ENCODE assay signal across 1 cellular context in the genomic region with DNA sequence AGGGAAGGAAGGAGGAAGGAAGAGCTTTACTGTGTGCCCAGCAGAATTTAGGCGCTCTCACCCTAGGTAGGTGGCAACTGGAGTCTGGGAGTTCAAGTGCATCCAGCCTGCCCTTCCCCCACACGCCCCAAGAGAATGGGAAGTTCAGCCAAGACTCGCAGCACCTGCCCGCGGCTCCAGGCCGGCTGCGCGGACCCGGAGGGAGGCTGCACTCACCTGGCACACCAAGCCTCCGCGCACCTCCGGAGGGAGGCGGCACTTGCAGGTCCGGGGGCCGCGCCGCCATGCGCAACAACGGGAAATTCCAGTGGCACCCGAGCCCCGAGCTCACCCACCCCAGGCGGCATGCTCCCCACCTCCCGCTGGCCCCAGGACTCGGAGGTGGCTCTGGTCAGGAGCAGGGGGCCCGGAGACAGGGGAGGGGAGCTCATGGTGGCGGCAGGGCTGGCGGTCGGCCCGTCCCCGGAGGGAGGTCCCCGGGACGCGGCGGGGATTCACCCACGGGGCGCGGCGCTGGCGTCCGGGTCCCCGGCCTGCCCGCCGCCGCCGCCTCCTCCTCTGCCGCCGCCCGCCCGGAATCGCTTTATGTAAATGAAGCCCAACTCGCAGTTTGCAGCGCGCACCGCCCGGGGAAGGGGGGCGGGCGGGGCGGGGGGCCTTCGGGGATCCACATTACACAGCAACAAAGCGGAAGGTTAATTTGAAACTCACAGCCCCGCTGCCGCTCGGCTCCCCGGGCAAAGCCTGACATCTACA.
TF ChIP-seq lines count a peak whose summit lies in the region.

A gene with protein sequence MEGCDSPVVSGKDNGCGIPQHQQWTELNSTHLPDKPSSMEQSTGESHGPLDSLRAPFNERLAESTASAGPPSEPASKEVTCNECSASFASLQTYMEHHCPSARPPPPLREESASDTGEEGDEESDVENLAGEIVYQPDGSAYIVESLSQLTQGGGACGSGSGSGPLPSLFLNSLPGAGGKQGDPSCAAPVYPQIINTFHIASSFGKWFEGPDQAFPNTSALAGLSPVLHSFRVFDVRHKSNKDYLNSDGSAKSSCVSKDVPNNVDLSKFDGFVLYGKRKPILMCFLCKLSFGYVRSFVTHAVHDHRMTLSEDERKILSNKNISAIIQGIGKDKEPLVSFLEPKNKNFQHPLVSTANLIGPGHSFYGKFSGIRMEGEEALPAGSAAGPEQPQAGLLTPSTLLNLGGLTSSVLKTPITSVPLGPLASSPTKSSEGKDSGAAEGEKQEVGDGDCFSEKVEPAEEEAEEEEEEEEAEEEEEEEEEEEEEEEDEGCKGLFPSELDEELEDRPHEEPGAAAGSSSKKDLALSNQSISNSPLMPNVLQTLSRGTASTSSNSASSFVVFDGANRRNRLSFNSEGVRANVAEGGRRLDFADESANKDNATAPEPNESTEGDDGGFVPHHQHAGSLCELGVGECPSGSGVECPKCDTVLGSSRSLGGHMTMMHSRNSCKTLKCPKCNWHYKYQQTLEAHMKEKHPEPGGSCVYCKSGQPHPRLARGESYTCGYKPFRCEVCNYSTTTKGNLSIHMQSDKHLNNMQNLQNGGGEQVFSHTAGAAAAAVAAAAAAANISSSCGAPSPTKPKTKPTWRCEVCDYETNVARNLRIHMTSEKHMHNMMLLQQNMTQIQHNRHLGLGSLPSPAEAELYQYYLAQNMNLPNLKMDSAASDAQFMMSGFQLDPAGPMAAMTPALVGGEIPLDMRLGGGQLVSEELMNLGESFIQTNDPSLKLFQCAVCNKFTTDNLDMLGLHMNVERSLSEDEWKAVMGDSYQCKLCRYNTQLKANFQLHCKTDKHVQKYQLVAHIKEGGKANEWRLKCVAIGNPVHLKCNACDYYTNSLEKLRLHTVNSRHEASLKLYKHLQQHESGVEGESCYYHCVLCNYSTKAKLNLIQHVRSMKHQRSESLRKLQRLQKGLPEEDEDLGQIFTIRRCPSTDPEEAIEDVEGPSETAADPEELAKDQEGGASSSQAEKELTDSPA (N-terminal part only) (minus strand): TSS at position 593 of the 756 bp plus-strand sequence. CDS start 87,983 bp downstream, outside the sequence.

TF ChIP-seq in HepG2, 621 proteins besides CTCF, POLR2A, EP300 and RAD21 (continued from another document and continues in another):
- TF ChIP-seq, protein P1, sequence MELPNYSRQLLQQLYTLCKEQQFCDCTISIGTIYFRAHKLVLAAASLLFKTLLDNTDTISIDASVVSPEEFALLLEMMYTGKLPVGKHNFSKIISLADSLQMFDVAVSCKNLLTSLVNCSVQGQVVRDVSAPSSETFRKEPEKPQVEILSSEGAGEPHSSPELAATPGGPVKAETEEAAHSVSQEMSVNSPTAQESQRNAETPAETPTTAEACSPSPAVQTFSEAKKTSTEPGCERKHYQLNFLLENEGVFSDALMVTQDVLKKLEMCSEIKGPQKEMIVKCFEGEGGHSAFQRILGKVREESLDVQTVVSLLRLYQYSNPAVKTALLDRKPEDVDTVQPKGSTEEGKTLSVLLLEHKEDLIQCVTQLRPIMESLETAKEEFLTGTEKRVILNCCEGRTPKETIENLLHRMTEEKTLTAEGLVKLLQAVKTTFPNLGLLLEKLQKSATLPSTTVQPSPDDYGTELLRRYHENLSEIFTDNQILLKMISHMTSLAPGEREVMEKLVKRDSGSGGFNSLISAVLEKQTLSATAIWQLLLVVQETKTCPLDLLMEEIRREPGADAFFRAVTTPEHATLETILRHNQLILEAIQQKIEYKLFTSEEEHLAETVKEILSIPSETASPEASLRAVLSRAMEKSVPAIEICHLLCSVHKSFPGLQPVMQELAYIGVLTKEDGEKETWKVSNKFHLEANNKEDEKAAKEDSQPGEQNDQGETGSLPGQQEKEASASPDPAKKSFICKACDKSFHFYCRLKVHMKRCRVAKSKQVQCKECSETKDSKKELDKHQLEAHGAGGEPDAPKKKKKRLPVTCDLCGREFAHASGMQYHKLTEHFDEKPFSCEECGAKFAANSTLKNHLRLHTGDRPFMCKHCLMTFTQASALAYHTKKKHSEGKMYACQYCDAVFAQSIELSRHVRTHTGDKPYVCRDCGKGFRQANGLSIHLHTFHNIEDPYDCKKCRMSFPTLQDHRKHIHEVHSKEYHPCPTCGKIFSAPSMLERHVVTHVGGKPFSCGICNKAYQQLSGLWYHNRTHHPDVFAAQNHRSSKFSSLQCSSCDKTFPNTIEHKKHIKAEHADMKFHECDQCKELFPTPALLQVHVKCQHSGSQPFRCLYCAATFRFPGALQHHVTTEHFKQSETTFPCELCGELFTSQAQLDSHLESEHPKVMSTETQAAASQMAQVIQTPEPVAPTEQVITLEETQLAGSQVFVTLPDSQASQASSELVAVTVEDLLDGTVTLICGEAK (IDR thresholded peaks at IDR 0.05), result no peak
- TF ChIP-seq, protein P1 (CRISPR knock-in tag; IDR thresholded peaks at IDR 0.05), result peak; percentile 81
- TF ChIP-seq, protein P2, sequence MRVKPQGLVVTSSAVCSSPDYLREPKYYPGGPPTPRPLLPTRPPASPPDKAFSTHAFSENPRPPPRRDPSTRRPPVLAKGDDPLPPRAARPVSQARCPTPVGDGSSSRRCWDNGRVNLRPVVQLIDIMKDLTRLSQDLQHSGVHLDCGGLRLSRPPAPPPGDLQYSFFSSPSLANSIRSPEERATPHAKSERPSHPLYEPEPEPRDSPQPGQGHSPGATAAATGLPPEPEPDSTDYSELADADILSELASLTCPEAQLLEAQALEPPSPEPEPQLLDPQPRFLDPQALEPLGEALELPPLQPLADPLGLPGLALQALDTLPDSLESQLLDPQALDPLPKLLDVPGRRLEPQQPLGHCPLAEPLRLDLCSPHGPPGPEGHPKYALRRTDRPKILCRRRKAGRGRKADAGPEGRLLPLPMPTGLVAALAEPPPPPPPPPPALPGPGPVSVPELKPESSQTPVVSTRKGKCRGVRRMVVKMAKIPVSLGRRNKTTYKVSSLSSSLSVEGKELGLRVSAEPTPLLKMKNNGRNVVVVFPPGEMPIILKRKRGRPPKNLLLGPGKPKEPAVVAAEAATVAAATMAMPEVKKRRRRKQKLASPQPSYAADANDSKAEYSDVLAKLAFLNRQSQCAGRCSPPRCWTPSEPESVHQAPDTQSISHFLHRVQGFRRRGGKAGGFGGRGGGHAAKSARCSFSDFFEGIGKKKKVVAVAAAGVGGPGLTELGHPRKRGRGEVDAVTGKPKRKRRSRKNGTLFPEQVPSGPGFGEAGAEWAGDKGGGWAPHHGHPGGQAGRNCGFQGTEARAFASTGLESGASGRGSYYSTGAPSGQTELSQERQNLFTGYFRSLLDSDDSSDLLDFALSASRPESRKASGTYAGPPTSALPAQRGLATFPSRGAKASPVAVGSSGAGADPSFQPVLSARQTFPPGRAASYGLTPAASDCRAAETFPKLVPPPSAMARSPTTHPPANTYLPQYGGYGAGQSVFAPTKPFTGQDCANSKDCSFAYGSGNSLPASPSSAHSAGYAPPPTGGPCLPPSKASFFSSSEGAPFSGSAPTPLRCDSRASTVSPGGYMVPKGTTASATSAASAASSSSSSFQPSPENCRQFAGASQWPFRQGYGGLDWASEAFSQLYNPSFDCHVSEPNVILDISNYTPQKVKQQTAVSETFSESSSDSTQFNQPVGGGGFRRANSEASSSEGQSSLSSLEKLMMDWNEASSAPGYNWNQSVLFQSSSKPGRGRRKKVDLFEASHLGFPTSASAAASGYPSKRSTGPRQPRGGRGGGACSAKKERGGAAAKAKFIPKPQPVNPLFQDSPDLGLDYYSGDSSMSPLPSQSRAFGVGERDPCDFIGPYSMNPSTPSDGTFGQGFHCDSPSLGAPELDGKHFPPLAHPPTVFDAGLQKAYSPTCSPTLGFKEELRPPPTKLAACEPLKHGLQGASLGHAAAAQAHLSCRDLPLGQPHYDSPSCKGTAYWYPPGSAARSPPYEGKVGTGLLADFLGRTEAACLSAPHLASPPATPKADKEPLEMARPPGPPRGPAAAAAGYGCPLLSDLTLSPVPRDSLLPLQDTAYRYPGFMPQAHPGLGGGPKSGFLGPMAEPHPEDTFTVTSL (CRISPR knock-in tag; IDR thresholded peaks at IDR 0.05; ENCODE audit: borderline replicate concordance), result peak; percentile 35; the same call in 1 of the 2 replicates
- TF ChIP-seq ZNF792 (CRISPR knock-in tag; IDR thresholded peaks at IDR 0.05) (peak; percentile 38; the same call in 1 of the 2 replicates), JUN (CRISPR knock-in tag; IDR thresholded peaks at IDR 0.05) (no peak), POGZ (CRISPR knock-in tag; IDR thresholded peaks at IDR 0.05) (peak; percentile 42; the same call in 1 of the 2 replicates), RBFOX2 (IDR thresholded peaks at IDR 0.05; ENCODE audit: low read depth, low read length) (peak; percentile 92), FOSL1 (CRISPR knock-in tag; IDR thresholded peaks at IDR 0.05; ENCODE audit: borderline replicate concordance) (no peak), PHF20 (CRISPR knock-in tag; IDR thresholded peaks at IDR 0.05) (peak; percentile 58; the same call in 1 of the 2 replicates), ZEB1 (IDR thresholded peaks at IDR 0.05; ENCODE audit: insufficient replicate concordance, low read depth) (no peak), ZNF331 (CRISPR knock-in tag; IDR thresholded peaks at IDR 0.05) (peak; percentile 12; the same call in 1 of the 2 replicates), U2AF2 (IDR thresholded peaks at IDR 0.05; ENCODE audit: low read depth, low read length) (no peak), HNRNPH1 (optimal IDR thresholded peaks at IDR 0.05; ENCODE audit: low read depth, low read length) (peak; percentile 25), ZNF354B (CRISPR knock-in tag; IDR thresholded peaks at IDR 0.05) (no peak), KAT8 (CRISPR knock-in tag; IDR thresholded peaks at IDR 0.05) (0 out of 2 replicates have a peak, but pooled peaks have one; percentile 30), BORCS8-MEF2B (CRISPR knock-in tag; IDR thresholded peaks at IDR 0.05) (peak; percentile 79; the same call in 1 of the 2 replicates), HNRNPK (IDR thresholded peaks at IDR 0.05; ENCODE audit: low read depth, low read length, poor library complexity, severe bottlenecking) (peak; percentile 65), ZBTB42 (CRISPR knock-in tag; IDR thresholded peaks at IDR 0.05) (no peak), ZNF839 (CRISPR knock-in tag; IDR thresholded peaks at IDR 0.05; ENCODE audit: borderline replicate concordance) (no peak)
- TF ChIP-seq, protein P3, sequence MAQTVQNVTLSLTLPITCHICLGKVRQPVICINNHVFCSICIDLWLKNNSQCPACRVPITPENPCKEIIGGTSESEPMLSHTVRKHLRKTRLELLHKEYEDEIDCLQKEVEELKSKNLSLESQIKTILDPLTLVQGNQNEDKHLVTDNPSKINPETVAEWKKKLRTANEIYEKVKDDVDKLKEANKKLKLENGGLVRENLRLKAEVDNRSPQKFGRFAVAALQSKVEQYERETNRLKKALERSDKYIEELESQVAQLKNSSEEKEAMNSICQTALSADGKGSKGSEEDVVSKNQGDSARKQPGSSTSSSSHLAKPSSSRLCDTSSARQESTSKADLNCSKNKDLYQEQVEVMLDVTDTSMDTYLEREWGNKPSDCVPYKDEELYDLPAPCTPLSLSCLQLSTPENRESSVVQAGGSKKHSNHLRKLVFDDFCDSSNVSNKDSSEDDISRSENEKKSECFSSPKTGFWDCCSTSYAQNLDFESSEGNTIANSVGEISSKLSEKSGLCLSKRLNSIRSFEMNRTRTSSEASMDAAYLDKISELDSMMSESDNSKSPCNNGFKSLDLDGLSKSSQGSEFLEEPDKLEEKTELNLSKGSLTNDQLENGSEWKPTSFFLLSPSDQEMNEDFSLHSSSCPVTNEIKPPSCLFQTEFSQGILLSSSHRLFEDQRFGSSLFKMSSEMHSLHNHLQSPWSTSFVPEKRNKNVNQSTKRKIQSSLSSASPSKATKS (CRISPR knock-in tag; IDR thresholded peaks at IDR 0.05), result no peak
- TF ChIP-seq, protein P4, sequence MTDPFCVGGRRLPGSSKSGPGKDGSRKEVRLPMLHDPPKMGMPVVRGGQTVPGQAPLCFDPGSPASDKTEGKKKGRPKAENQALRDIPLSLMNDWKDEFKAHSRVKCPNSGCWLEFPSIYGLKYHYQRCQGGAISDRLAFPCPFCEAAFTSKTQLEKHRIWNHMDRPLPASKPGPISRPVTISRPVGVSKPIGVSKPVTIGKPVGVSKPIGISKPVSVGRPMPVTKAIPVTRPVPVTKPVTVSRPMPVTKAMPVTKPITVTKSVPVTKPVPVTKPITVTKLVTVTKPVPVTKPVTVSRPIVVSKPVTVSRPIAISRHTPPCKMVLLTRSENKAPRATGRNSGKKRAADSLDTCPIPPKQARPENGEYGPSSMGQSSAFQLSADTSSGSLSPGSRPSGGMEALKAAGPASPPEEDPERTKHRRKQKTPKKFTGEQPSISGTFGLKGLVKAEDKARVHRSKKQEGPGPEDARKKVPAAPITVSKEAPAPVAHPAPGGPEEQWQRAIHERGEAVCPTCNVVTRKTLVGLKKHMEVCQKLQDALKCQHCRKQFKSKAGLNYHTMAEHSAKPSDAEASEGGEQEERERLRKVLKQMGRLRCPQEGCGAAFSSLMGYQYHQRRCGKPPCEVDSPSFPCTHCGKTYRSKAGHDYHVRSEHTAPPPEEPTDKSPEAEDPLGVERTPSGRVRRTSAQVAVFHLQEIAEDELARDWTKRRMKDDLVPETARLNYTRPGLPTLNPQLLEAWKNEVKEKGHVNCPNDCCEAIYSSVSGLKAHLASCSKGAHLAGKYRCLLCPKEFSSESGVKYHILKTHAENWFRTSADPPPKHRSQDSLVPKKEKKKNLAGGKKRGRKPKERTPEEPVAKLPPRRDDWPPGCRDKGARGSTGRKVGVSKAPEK (CRISPR knock-in tag; IDR thresholded peaks at IDR 0.05; ENCODE audit: borderline replicate concordance), result no peak
- TF ChIP-seq, protein P5, sequence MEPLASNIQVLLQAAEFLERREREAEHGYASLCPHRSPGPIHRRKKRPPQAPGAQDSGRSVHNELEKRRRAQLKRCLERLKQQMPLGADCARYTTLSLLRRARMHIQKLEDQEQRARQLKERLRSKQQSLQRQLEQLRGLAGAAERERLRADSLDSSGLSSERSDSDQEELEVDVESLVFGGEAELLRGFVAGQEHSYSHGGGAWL (CRISPR knock-in tag; IDR thresholded peaks at IDR 0.05), result 0 out of 2 replicates have a peak, but pooled peaks have one; percentile 53
